ENCODE assay signal across 1 cellular context in genomic region chr4:73868206-73869129, GRCh38.
TF ChIP-seq lines count a peak whose summit lies in the region.

No MANE protein-coding gene starts in this region.

TF ChIP-seq in K562, 482 proteins besides CTCF, POLR2A, EP300 and RAD21 (continued from another document):
- TF ChIP-seq ZNF561 (CRISPR knock-in tag; conservative IDR thresholded peaks at IDR 0.05) (no peak), PHTF2 (CRISPR knock-in tag; IDR thresholded peaks at IDR 0.05) (no peak), RBBP5 (IDR thresholded peaks at IDR 0.05; ENCODE audit: borderline replicate concordance, insufficient read depth, low read length, poor library complexity, severe bottlenecking) (peak; percentile 8), HOMEZ (CRISPR knock-in tag; IDR thresholded peaks at IDR 0.05) (no peak), ARID4B (CRISPR knock-in tag; IDR thresholded peaks at IDR 0.05) (0 out of 2 replicates have a peak, but pooled peaks have one; percentile 8), ZNF280B (CRISPR knock-in tag; IDR thresholded peaks at IDR 0.05) (no peak), ZBTB40 (IDR thresholded peaks at IDR 0.05) (peak; percentile 28; the same call in 1 of the 2 replicates), ZBTB40 (CRISPR knock-in tag; IDR thresholded peaks at IDR 0.05) (no peak), HMBOX1 (IDR thresholded peaks at IDR 0.05) (no peak), CTBP1 (IDR thresholded peaks at IDR 0.05; ENCODE audit: borderline replicate concordance) (0 out of 2 replicates have a peak, but pooled peaks have one; percentile 43), HDGF (IDR thresholded peaks at IDR 0.05) (0 out of 2 replicates have a peak, but pooled peaks have one; percentile 19), XRCC4 (IDR thresholded peaks at IDR 0.05; ENCODE audit: extremely low read depth, insufficient read depth, insufficient read length) (no peak), TEAD4 (IDR thresholded peaks at IDR 0.05; ENCODE audit: low read length) (0 out of 2 replicates have a peak, but pooled peaks have one; percentile 5), TEAD4 (CRISPR knock-in tag; IDR thresholded peaks at IDR 0.05; ENCODE audit: borderline replicate concordance) (no peak), AFF4 (CRISPR knock-in tag; IDR thresholded peaks at IDR 0.05) (0 out of 2 replicates have a peak, but pooled peaks have one; percentile 14), TCF3 (CRISPR knock-in tag; IDR thresholded peaks at IDR 0.05) (0 out of 2 replicates have a peak, but pooled peaks have one; percentile 6)
